8 cellular contexts compared by ENCODE assay signal in genomic region chr1:39105841-39106765, GRCh38.
DNase-seq lines count a peak whose midpoint lies in the region; ATAC-seq and TF ChIP-seq lines count a peak whose summit lies in the region.

No MANE protein-coding gene starts in this region.

- DNase-seq in AG04449 (ENCODE audit: low read depth, low spot score), result no peak
- peak; percentile 39 for DNase-seq in UCSD-AML1 (lab: John Stamatoyannopoulos, UW; ENCODE audit: unreplicated experiment)
- DNase-seq in memory B cell (ENCODE audit: low spot score in 2 of 2), result peak in 1 of 2 donors; percentile 33
- peak in 20 of 49 donors; percentile 15 to 66 (median 38) for DNase-seq in substantia nigra (lab: John Stamatoyannopoulos, UW)

- POLR2A ChIA-PET in AG04449 (lab: Yijun Ruan, JAX), result interaction anchor here (0.7 to 1.8 kb wide), 4 partner anchors 8 to 162 kb away, joined by 3 to 11 read pairs (median 4); no protein-coding TSS in a partner anchor

- H3K36me3 Mint-ChIP-seq in IgD-negative memory B cell, result no peaks in the 10 kb centered on the region
- H3K36me3 Mint-ChIP-seq in memory B cell, result no peaks in the 10 kb centered on the region

- CTCF ChIA-PET in AG04449 (lab: Yijun Ruan, JAX), result interaction anchor here (0.7 to 3.0 kb wide), 7 partner anchors 26 to 162 kb away, joined by 3 to 17 read pairs (median 5); partner anchors contain the start of gene MACF1

- ATAC-seq in GM18909 (IDR thresholded peaks at IDR 0.05; ENCODE audit: poor library complexity, unreplicated experiment), result peak; percentile 28
- peak; percentile 6 for ATAC-seq in memory B cell (ENCODE audit: low read depth)
- ATAC-seq in HG03139 (IDR thresholded peaks at IDR 0.05; ENCODE audit: unreplicated experiment), result no peak

- H3K4me3 Mint-ChIP-seq in IgD-negative memory B cell (peak overlapping the region in 3 of 4 donors; percentile 84 to 93 (median 93)), memory B cell (peak overlapping the region; percentile 95)

- H3K27ac ChIP-seq in ectodermal cell (ENCODE audit: insufficient read depth, low read depth, low read length, poor library complexity, severe bottlenecking), result peak overlapping the region; percentile 93
- peak overlapping the region; percentile 77 for H3K27ac ChIP-seq in substantia nigra (ENCODE audit: low read depth, low read length, poor library complexity, severe bottlenecking)

- H3K36me3 ChIP-seq in ectodermal cell (ENCODE audit: control insufficient read depth, insufficient read depth, low read length), result no peaks in the 10 kb centered on the region

- peak overlapping the region; percentile 79 for H3K4me3 ChIP-seq in AG04449 (ENCODE audit: low read depth, low read length)
- peak overlapping the region; percentile 76 for H3K4me3 ChIP-seq in ectodermal cell (ENCODE audit: insufficient read depth, low read depth, low read length)

- H3K9me3 ChIP-seq in ectodermal cell (ENCODE audit: control insufficient read depth, low read length), result no peaks in the 10 kb centered on the region

- TF ChIP-seq CTCF in AG04449 (IDR thresholded peaks at IDR 0.05; ENCODE audit: insufficient read depth, low read length, missing control alignments), result no peak

- peak overlapping the region in 2 of 3 donors; percentile 59 to 68 for H3K27ac Mint-ChIP-seq in IgD-negative memory B cell
- peak overlapping the region; percentile 71 for H3K27ac Mint-ChIP-seq in memory B cell

- 1 to 2% methylated on average over 39 of the region's 39 CpGs for WGBS in ectodermal cell, 2 experiments

- H3K9me3 Mint-ChIP-seq in IgD-negative memory B cell (no peaks in the 10 kb centered on the region), memory B cell (no peaks in the 10 kb centered on the region)

- H3K4me1 Mint-ChIP-seq in IgD-negative memory B cell (peaks cover 24 to 36% (median 29%) of the 10 kb centered on the region in 3 donors), memory B cell (peaks cover 37% of the 10 kb centered on the region)

- peaks cover 40% of the 10 kb centered on the region for H3K4me1 ChIP-seq in ectodermal cell (ENCODE audit: control insufficient read depth, insufficient read depth, low read length)

- H3K27me3 Mint-ChIP-seq in IgD-negative memory B cell, result no peaks in the 10 kb centered on the region
- H3K27me3 Mint-ChIP-seq in memory B cell, result no peaks in the 10 kb centered on the region

- H3K27me3 ChIP-seq in ectodermal cell (ENCODE audit: control insufficient read depth, insufficient read depth, low read length, poor library complexity, severe bottlenecking), result no peaks in the 10 kb centered on the region
